Comparison of ENCODE assay signal across 1 cellular context in genomic region chr5:168317521-168318147, GRCh38.
TF ChIP-seq lines count a peak whose summit lies in the region.

No MANE protein-coding gene starts in this region.

TF ChIP-seq in SK-N-SH treated with all-trans-retinoic acid at 6 μM for 48 hours, 23 proteins besides CTCF, POLR2A, EP300 and RAD21 (continued from another document):
- TF ChIP-seq PATZ1 (CRISPR knock-in tag; IDR thresholded peaks at IDR 0.05; ENCODE audit: borderline replicate concordance) (no peak), ZC3H10 (CRISPR knock-in tag; IDR thresholded peaks at IDR 0.05) (peak; percentile 47; the same call in 1 of the 2 replicates), ZFP3 (CRISPR knock-in tag; IDR thresholded peaks at IDR 0.05) (peak; percentile 86; the same call in 1 of the 2 replicates), ESRRG (CRISPR knock-in tag; IDR thresholded peaks at IDR 0.05) (no peak), ISL1 (CRISPR knock-in tag; IDR thresholded peaks at IDR 0.05) (peak; percentile 60), TCF4 (CRISPR knock-in tag; IDR thresholded peaks at IDR 0.05; ENCODE audit: borderline replicate concordance) (peak; percentile 83; the same call in 1 of the 2 replicates), ZFP30 (CRISPR knock-in tag; IDR thresholded peaks at IDR 0.05) (peak; percentile 34; the same call in 1 of the 2 replicates), ARNTL (CRISPR knock-in tag; IDR thresholded peaks at IDR 0.05; ENCODE audit: borderline replicate concordance, low read depth) (no peak), GLIS3 (CRISPR knock-in tag; IDR thresholded peaks at IDR 0.05) (peak; percentile 50; the same call in 1 of the 2 replicates)
TF ChIP-seq in SK-N-SH treated with all-trans-retinoic acid at 6 μM for 48 hours: peak in this region for 14.
